Comparison of ENCODE assay signal across 8 cellular contexts in the genomic region with DNA sequence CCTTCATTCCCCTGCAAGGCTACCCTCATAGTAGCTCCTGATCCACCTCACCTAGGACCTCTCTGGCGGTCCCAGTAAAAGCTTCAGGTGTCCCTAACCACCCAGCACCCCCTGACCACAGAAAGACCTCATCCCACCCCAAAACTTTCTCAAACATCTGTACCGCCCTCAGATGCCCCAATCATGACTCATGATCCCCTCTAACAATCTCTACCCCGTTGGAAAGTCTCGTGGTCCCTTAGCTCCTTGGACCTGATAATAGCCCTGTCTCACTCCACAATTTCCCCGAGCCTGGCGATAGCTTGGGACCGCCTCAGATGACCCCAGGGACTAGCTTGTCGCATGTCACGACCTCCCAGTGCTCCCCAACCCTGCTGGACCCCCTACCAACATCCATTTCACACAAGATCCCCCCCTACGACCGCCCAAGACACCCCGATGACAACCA. TPM values are rescaled to one million over a fixed set of nuclear protein-coding genes. Genes with fewer than 3 reads are reported as not detected.
DNase-seq lines count a peak whose midpoint lies in the region; ATAC-seq and TF ChIP-seq lines count a peak whose summit lies in the region.

No MANE protein-coding gene starts in this region.

- H3K27me3 Mint-ChIP-seq in activated CD8-positive, alpha-beta memory T cell treated with anti-CD3 and anti-CD28 coated beads, Interleukin-2, amount 10 ng/mL, durations not matched to agents 7 days and 5 days, result no peaks in the 10 kb centered on the region
- H3K27me3 Mint-ChIP-seq in WTC11 (ENCODE audit: low read depth), result no peaks in the 10 kb centered on the region

- no peaks in the 10 kb centered on the region for H3K9me3 Mint-ChIP-seq in activated CD8-positive, alpha-beta memory T cell treated with anti-CD3 and anti-CD28 coated beads, Interleukin-2, amount 10 ng/mL, durations not matched to agents 7 days and 5 days (ENCODE audit: low read depth)
- no peaks in the 10 kb centered on the region for H3K9me3 Mint-ChIP-seq in WTC11

- no peak for ATAC-seq in activated CD8-positive, alpha-beta memory T cell treated with anti-CD3 and anti-CD28 coated beads, Interleukin-2, amount 10 ng/mL, durations not matched to agents 7 days and 5 days
- ATAC-seq in WTC11, result no peak
- ATAC-seq in HG02588 (IDR thresholded peaks at IDR 0.05; ENCODE audit: unreplicated experiment), result no peak

- peak overlapping the region; percentile 99 for H3K4me3 Mint-ChIP-seq in activated CD8-positive, alpha-beta memory T cell treated with anti-CD3 and anti-CD28 coated beads, Interleukin-2, amount 10 ng/mL, durations not matched to agents 7 days and 5 days
- peak overlapping the region; percentile 93 for H3K4me3 Mint-ChIP-seq in WTC11

- TF ChIP-seq CTCF in WTC11 (IDR thresholded peaks at IDR 0.05) (no peak), fibroblast of villous mesenchyme (IDR thresholded peaks at IDR 0.05; ENCODE audit: insufficient read depth, low read depth, low read length) (no peak)

- DNase-seq in activated CD8-positive, alpha-beta memory T cell treated with anti-CD3 and anti-CD28 coated beads, Interleukin-2, amount 10 ng/mL, durations not matched to agents 7 days and 5 days, result no peak
- DNase-seq in activated CD8-positive, alpha-beta memory T cell treated with anti-CD3 and anti-CD28 coated beads for 24 hours, result no peak
- DNase-seq in WTC11 (ENCODE audit: low spot score), result no peak
- DNase-seq in fibroblast of villous mesenchyme (ENCODE audit: low read depth), result peak; percentile 52
- DNase-seq in skeletal muscle cell (ENCODE audit: low read depth), result no peak
- no peak for DNase-seq in globus pallidus (ENCODE audit: low spot score)
- DNase-seq in NCI-H1436 treated with DMSO at 0.1 percent for 48 hours (lab: John Stamatoyannopoulos, UW), result no peak

- peak overlapping the region; percentile 100 for H3K4me3 ChIP-seq in fibroblast of villous mesenchyme (ENCODE audit: low read depth, low read length)
- peak overlapping the region; percentile 92 for H3K4me3 ChIP-seq in skeletal muscle cell (ENCODE audit: low read depth, low read length)

- H3K27ac Mint-ChIP-seq in activated CD8-positive, alpha-beta memory T cell treated with anti-CD3 and anti-CD28 coated beads, Interleukin-2, amount 10 ng/mL, durations not matched to agents 7 days and 5 days, result peak overlapping the region; percentile 99
- peak overlapping the region; percentile 99 for H3K27ac Mint-ChIP-seq in WTC11

- POLR2A ChIA-PET in WTC11 (lab: Charles Lee), result interaction anchor here (0.6 to 2.6 kb wide), 3 partner anchors 24 to 75 kb away, joined by 3 to 18 read pairs (median 4); no protein-coding TSS in a partner anchor

- CTCF ChIA-PET in activated CD8-positive, alpha-beta memory T cell treated with anti-CD3 and anti-CD28 coated beads, Interleukin-2, amount 10 ng/mL, durations not matched to agents 7 days and 5 days (lab: Charles Lee), result interaction anchor here (0.7 to 4.2 kb wide), 7 partner anchors 10 to 223 kb away, joined by 3 to 50 read pairs (median 5); a partner anchor contains a TSS
- CTCF ChIA-PET in WTC11 (lab: Charles Lee), result interaction anchor here (0.6 to 5.3 kb wide), 9 partner anchors 13 to 1691 kb away, joined by 3 to 83 read pairs (median 6); a partner anchor contains a TSS

- peaks cover 11% of the 10 kb centered on the region for H3K36me3 Mint-ChIP-seq in activated CD8-positive, alpha-beta memory T cell treated with anti-CD3 and anti-CD28 coated beads, Interleukin-2, amount 10 ng/mL, durations not matched to agents 7 days and 5 days
- H3K36me3 Mint-ChIP-seq in WTC11, result peaks cover 11% of the 10 kb centered on the region

- H3K4me1 Mint-ChIP-seq in activated CD8-positive, alpha-beta memory T cell treated with anti-CD3 and anti-CD28 coated beads, Interleukin-2, amount 10 ng/mL, durations not matched to agents 7 days and 5 days, result peaks cover 33% of the 10 kb centered on the region
- peaks cover 4% of the 10 kb centered on the region for H3K4me1 Mint-ChIP-seq in WTC11

TF ChIP-seq in WTC11, 78 proteins besides CTCF, POLR2A, EP300 and RAD21:
- TF ChIP-seq, protein P1, sequence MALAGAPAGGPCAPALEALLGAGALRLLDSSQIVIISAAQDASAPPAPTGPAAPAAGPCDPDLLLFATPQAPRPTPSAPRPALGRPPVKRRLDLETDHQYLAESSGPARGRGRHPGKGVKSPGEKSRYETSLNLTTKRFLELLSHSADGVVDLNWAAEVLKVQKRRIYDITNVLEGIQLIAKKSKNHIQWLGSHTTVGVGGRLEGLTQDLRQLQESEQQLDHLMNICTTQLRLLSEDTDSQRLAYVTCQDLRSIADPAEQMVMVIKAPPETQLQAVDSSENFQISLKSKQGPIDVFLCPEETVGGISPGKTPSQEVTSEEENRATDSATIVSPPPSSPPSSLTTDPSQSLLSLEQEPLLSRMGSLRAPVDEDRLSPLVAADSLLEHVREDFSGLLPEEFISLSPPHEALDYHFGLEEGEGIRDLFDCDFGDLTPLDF (CRISPR knock-in tag; IDR thresholded peaks at IDR 0.05), result no peak
- TF ChIP-seq SOX15 (CRISPR knock-in tag; IDR thresholded peaks at IDR 0.05) (no peak), GTF2I (CRISPR knock-in tag; conservative IDR thresholded peaks at IDR 0.05) (no peak), CREB1 (CRISPR knock-in tag; IDR thresholded peaks at IDR 0.05) (no peak), RELA (CRISPR knock-in tag; IDR thresholded peaks at IDR 0.05; ENCODE audit: borderline replicate concordance) (no peak)
- TF ChIP-seq, protein P2, sequence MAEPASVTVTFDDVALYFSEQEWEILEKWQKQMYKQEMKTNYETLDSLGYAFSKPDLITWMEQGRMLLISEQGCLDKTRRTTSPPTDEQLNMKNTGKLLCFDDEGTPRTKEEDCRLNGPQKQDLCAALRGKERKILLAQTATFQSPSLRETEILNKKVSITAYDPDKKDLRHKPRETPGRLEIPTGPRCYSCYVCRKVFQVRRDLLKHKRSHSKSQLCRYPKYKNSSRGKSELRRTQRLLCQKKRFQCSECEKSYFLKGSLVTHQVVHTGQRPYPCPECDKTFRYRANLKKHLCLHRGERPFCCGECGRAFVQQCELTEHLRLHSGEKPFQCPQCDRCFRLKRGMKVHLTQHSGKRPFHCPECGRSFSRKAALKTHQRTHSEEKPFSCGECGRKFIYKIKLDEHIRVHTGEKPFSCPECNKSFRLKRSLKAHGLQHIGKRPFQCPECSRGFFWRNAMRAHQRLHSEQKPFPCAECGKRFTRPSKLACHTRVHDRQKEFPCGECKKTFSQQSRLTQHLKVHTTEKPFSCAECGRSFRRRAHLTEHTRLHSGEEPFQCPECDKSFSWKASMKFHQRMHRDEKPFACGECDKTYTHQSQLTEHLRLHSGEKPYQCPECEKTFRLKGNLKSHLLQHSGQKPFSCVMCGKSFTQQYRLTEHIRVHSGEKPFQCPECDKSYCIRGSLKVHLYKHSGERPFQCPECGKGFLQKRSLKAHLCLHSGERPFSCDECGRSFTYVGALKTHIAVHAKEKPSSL (CRISPR knock-in tag; conservative IDR thresholded peaks at IDR 0.05), result no peak

RNA-seq across cellular contexts. Expression of a gene that starts 0.5 kb away (rescaled TPM):
- total RNA-seq in activated CD8-positive, alpha-beta memory T cell treated with anti-CD3 and anti-CD28 coated beads, Interleukin-2, amount 10 ng/mL, durations not matched to agents 7 days and 5 days, result 100 to 1,000 TPM; 214 to 217 TPM
- total RNA-seq in WTC11 (2021), result 260 to 261 TPM (median 260 TPM) in 3 replicates
- 257 and 321 TPM in 2 replicates for total RNA-seq in fibroblast of villous mesenchyme

RNA-seq across cellular contexts. Expression of a gene that starts 1.6 kb away (rescaled TPM):
- 1 to 10 TPM; 5.1 to 7.0 TPM for total RNA-seq in activated CD8-positive, alpha-beta memory T cell treated with anti-CD3 and anti-CD28 coated beads, Interleukin-2, amount 10 ng/mL, durations not matched to agents 7 days and 5 days
- total RNA-seq in WTC11 (2021), result 2.5 to 3.3 TPM (median 3.3 TPM) in 3 replicates
- total RNA-seq in fibroblast of villous mesenchyme, result 5.2 and 6.8 TPM in 2 replicates

RNA-seq across cellular contexts. Expression of a gene that starts 11.0 kb away (rescaled TPM):
- total RNA-seq in activated CD8-positive, alpha-beta memory T cell treated with anti-CD3 and anti-CD28 coated beads, Interleukin-2, amount 10 ng/mL, durations not matched to agents 7 days and 5 days, result 10 to 100 TPM in 1 of 2 experiments, 1 to 10 TPM in 1; 7.3 to 11.7 TPM
- total RNA-seq in WTC11 (2021) (4.6 to 5.8 TPM (median 5.3 TPM) in 3 replicates), fibroblast of villous mesenchyme (1.7 and 3.9 TPM in 2 replicates)

RNA-seq across cellular contexts. Expression of a gene that starts 32.7 kb away (rescaled TPM):
- total RNA-seq in activated CD8-positive, alpha-beta memory T cell treated with anti-CD3 and anti-CD28 coated beads, Interleukin-2, amount 10 ng/mL, durations not matched to agents 7 days and 5 days, result not detected
- total RNA-seq in WTC11 (2021), result 0.16 to 0.23 TPM (median 0.17 TPM) in 3 replicates
- not detected in 2 replicates for total RNA-seq in fibroblast of villous mesenchyme

RNA-seq across cellular contexts. Expression of a gene that starts 51.8 kb away (rescaled TPM):
- total RNA-seq in activated CD8-positive, alpha-beta memory T cell treated with anti-CD3 and anti-CD28 coated beads, Interleukin-2, amount 10 ng/mL, durations not matched to agents 7 days and 5 days, result not detected
- total RNA-seq in WTC11 (2021), result 0.23 to 0.62 TPM (median 0.48 TPM) in 3 replicates
- under 0.01 TPM in 1 of 2 replicates, not detected in the other for total RNA-seq in fibroblast of villous mesenchyme
